In the genomic region with DNA sequence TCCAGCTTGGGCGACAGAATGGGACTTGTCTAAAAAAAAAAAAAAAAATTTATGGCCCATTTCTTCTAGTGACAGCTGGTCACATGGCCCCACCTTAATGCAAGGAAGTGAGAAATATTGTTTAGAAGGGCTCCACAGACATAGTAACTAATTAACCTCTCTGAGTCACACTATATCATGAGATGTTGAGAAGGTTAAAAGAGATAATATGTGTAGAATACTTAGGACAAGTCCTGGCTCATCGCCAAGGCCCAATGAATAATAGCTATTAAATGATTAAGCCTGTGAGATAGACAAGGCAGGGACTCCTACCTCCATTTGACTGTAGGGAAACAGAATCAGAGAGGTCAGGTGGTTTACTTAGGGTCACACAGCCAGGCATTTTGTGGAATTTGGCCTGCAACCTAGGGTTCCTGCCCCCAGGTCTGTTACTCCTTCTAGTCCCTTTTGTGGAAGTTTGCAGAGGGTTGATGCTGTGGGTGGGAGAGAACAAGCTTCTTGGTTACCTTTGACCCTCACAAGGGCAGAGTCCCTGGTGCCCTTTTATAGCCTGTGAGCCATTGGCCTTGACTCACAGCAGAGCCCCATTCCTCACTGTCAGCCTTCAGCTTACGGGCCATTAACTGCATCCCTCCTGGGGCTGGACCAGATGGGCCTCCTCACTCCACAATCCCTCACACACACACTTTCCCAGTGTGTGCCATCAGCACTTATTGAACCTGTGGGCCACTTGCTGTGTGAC, we compare ENCODE assay signal across 11 cellular contexts. TPM values are rescaled to one million over a fixed set of nuclear protein-coding genes. Genes with fewer than 3 reads are reported as not detected.
DNase-seq lines count a peak whose midpoint lies in the region; ATAC-seq and TF ChIP-seq lines count a peak whose summit lies in the region.
"Had no signal": no experiment of that assay in that cellular context is flagged by ENCODE, and none has a peak within 500 bp of the region (broad histone marks: within the 10 kb centered on the region; RNA-seq: fewer than 3 reads in every experiment).

No MANE protein-coding gene starts in this region.

- H3K79me2 ChIP-seq in hepatocyte: no peaks in the 10 kb centered on the region

- no peaks in the 10 kb centered on the region for H3K36me3 ChIP-seq in Panc1 (ENCODE audit: control insufficient read depth, insufficient read depth, low read length)
- H3K36me3 ChIP-seq in hepatocyte (replicated peaks; ENCODE audit: insufficient read depth, low read depth): no peaks in the 10 kb centered on the region

- H3K4me3 ChIP-seq in Panc1 (ENCODE audit: low read depth in 2 of 2, low read length in 2 of 2): no peak overlapping the region
- H3K4me3 ChIP-seq in hepatocyte: no peak overlapping the region

- H3K27ac ChIP-seq in Panc1 (ENCODE audit: low read length) (no peak overlapping the region), hepatocyte (peak overlapping the region; percentile 80)

- H3K27ac Mint-ChIP-seq in natural killer cell treated with Interleukin-12 subunit alpha and Interleukin-12 subunit beta and Interleukin-15 and Interleukin-18, amount 100 ng/mL, for 72 hours: no peak overlapping the region

- DNase-seq in DMS53 (lab: John Stamatoyannopoulos, UW): peak; percentile 88
- DNase-seq in Panc1 (ENCODE audit: low read depth, low spot score): no peak
- peak; percentile 86 for DNase-seq in hepatocyte (ENCODE audit: low spot score)
- no peak for DNase-seq in SW 1271 (lab: John Stamatoyannopoulos, UW)
- DNase-seq in NCI-H2081 (lab: John Stamatoyannopoulos, UW): no peak
- DNase-seq in natural killer cell treated with Interleukin-12 subunit alpha and Interleukin-12 subunit beta and Interleukin-15 and Interleukin-18, amount 100 ng/mL, for 72 hours (ENCODE audit: low spot score): no peak
- DNase-seq: activated CD4-positive, alpha-beta T cell treated with anti-CD3 and anti-CD28 coated beads for 48 hours; NCI-H510A; occipital lobe had no signal

- H3K27me3 ChIP-seq in Panc1 (ENCODE audit: control insufficient read depth, insufficient read depth, low read length) (no peaks in the 10 kb centered on the region), hepatocyte (no peaks in the 10 kb centered on the region)

- CTCF ChIA-PET in Panc1 (lab: Charles Lee): interaction anchor here (0.6 kb wide), 1 partner anchor 124 kb away, joined by 3 read pairs; a partner anchor contains a TSS

- no peaks in the 10 kb centered on the region for H3K4me1 Mint-ChIP-seq in natural killer cell treated with Interleukin-12 subunit alpha and Interleukin-12 subunit beta and Interleukin-15 and Interleukin-18, amount 100 ng/mL, for 72 hours (ENCODE audit: low read depth in 2 of 2)

- in situ Hi-C loops in Panc1 (cut with HindIII; ENCODE audit: low pct_unique_long_range_greater_than_20kb, low sequenced_read_pairs): no loop called here

- 61% methylated on average over 3 of the region's 3 CpGs for WGBS in hepatocyte (ENCODE audit: low lambda C conversion rate, missing lambda C conversion rate)

- no peaks in the 10 kb centered on the region for H3K9me3 Mint-ChIP-seq in natural killer cell treated with Interleukin-12 subunit alpha and Interleukin-12 subunit beta and Interleukin-15 and Interleukin-18, amount 100 ng/mL, for 72 hours

- H3K9me2 ChIP-seq in hepatocyte (replicated peaks; ENCODE audit: insufficient read depth): no peaks in the 10 kb centered on the region

- POLR2A ChIA-PET in Panc1 (lab: Charles Lee): interaction anchor here (0.5 to 0.7 kb wide), 2 partner anchors 124 to 130 kb away, joined by 3 to 6 read pairs; a partner anchor contains a TSS

- H3K4me1 ChIP-seq in Panc1 (ENCODE audit: control insufficient read depth, insufficient read depth, low read length) (no peaks in the 10 kb centered on the region), hepatocyte (ENCODE audit: insufficient read depth) (peaks cover 7% of the 10 kb centered on the region)

- peaks cover 0 to 2% of the 10 kb centered on the region in 2 donors for H3K27me3 Mint-ChIP-seq in natural killer cell treated with Interleukin-12 subunit alpha and Interleukin-12 subunit beta and Interleukin-15 and Interleukin-18, amount 100 ng/mL, for 72 hours

- no peak overlapping the region for H2AFZ ChIP-seq in hepatocyte

- intact Hi-C loops in Panc1 (cut with micrococcal nuclease; ENCODE audit: unreplicated experiment): no loop called here

- BruUV-seq in Panc1 (replicated peaks; lab: Mats Ljungman, UMichigan): no TSS peak

- no peaks in the 10 kb centered on the region for H4K20me1 ChIP-seq in hepatocyte (ENCODE audit: insufficient read depth, poor library complexity, severe bottlenecking)

- TF ChIP-seq CTCF in Panc1 (IDR thresholded peaks at IDR 0.05) (no peak), hepatocyte (IDR thresholded peaks at IDR 0.05; ENCODE audit: poor library complexity) (no peak)

- peak; percentile 61 for ATAC-seq in HG03139 (IDR thresholded peaks at IDR 0.05; ENCODE audit: unreplicated experiment)
- peak; percentile 37; the same call in 1 of the 2 replicates for ATAC-seq in Panc1
- no peak for ATAC-seq in HG02588 (IDR thresholded peaks at IDR 0.05; ENCODE audit: unreplicated experiment)
- ATAC-seq in natural killer cell treated with Interleukin-12 subunit alpha and Interleukin-12 subunit beta and Interleukin-15 and Interleukin-18, amount 100 ng/mL, for 72 hours: no peak

- H3K36me3 Mint-ChIP-seq in natural killer cell treated with Interleukin-12 subunit alpha and Interleukin-12 subunit beta and Interleukin-15 and Interleukin-18, amount 100 ng/mL, for 72 hours: no peaks in the 10 kb centered on the region

- H3K4me2 ChIP-seq in hepatocyte: no peak overlapping the region

- no peaks in the 10 kb centered on the region for H3K9me3 ChIP-seq in Panc1 (ENCODE audit: control insufficient read depth, insufficient read depth, low read depth, low read length)
- no peaks in the 10 kb centered on the region for H3K9me3 ChIP-seq in hepatocyte (ENCODE audit: low read depth)

- no peak overlapping the region for H3K4me3 Mint-ChIP-seq in natural killer cell treated with Interleukin-12 subunit alpha and Interleukin-12 subunit beta and Interleukin-15 and Interleukin-18, amount 100 ng/mL, for 72 hours

RNA-seq across cellular contexts. Expression of a gene that starts 48.5 kb away (rescaled TPM):
- total RNA-seq in Panc1 (2021; ENCODE audit: unreplicated experiment) (5.4 TPM), hepatocyte (0.07 and 0.12 TPM in 2 replicates)
- polyA plus RNA-seq in Panc1 (2012; ENCODE audit: insufficient read length): 2.3 TPM
- polyA plus RNA-seq in hepatocyte: 0.08 and 0.12 TPM in 2 replicates
- not detected for total RNA-seq in natural killer cell treated with Interleukin-12 subunit alpha and Interleukin-12 subunit beta and Interleukin-15 and Interleukin-18, amount 100 ng/mL, for 72 hours

RNA-seq across cellular contexts. Expression of a gene that starts 53.9 kb away (rescaled TPM):
- total RNA-seq in Panc1 (2021; ENCODE audit: unreplicated experiment): 20.2 TPM
- polyA plus RNA-seq in Panc1 (2012; ENCODE audit: insufficient read length): 14.9 TPM
- total RNA-seq in hepatocyte: 51.7 and 60.8 TPM in 2 replicates
- polyA plus RNA-seq in hepatocyte: 13.2 and 20.5 TPM in 2 replicates
- 10 to 100 TPM; 50.7 to 60.5 TPM for total RNA-seq in natural killer cell treated with Interleukin-12 subunit alpha and Interleukin-12 subunit beta and Interleukin-15 and Interleukin-18, amount 100 ng/mL, for 72 hours

Comparison
In these comparisons a context has a peak if more than half of its experiments do, and no peak if none do; other contexts are left out.
1. DNase-seq: peak in DMS53 (single experiment) and hepatocyte (single experiment); none in Panc1 (single experiment), SW 1271 (0 of 2), NCI-H2081 (0 of 2) and natural killer cell treated with Interleukin-12 subunit alpha and Interleukin-12 subunit beta and Interleukin-15 and Interleukin-18, amount 100 ng/mL, for 72 hours (single experiment).
2. ATAC-seq: peak in HG03139 (single experiment) and Panc1 (single experiment); none in HG02588 (single experiment) and natural killer cell treated with Interleukin-12 subunit alpha and Interleukin-12 subunit beta and Interleukin-15 and Interleukin-18, amount 100 ng/mL, for 72 hours (0 of 2).